16 cellular contexts compared by ENCODE assay signal in genomic region chr17:9285602-9286001, GRCh38.
A peak's percentile ranks its signal among the peaks of the same experiment; 100 is the strongest.
DNase-seq lines count a peak whose midpoint lies in the region; FAIRE-seq and TF ChIP-seq lines count a peak whose summit lies in the region.
"Had no signal": no experiment of that assay in that cellular context is flagged by ENCODE, and none has a peak within 500 bp of the region (broad histone marks: within the 10 kb centered on the region; RNA-seq: fewer than 3 reads in every experiment).

No MANE protein-coding gene starts in this region.

- H3K4me1 Mint-ChIP-seq in nephron progenitor cell, result peaks cover 26% of the 10 kb centered on the region

- peak overlapping the region; percentile 44 for H3K27ac Mint-ChIP-seq in nephron progenitor cell
- H3K27ac Mint-ChIP-seq: CD4-positive, CD25-positive, alpha-beta regulatory T cell; HFFc6 had no signal

- H3K4me3 Mint-ChIP-seq in nephron progenitor cell, result no peak overlapping the region
- H3K4me3 Mint-ChIP-seq: CD4-positive, CD25-positive, alpha-beta regulatory T cell; HFFc6 had no signal

- H3K27me3 Mint-ChIP-seq in nephron progenitor cell (ENCODE audit: low read depth, poor library complexity), result peaks cover 4% of the 10 kb centered on the region
- H3K27me3 Mint-ChIP-seq: CD4-positive, CD25-positive, alpha-beta regulatory T cell had no signal

- no peaks in the 10 kb centered on the region for H3K9me3 Mint-ChIP-seq in nephron progenitor cell
- H3K9me3 Mint-ChIP-seq: CD4-positive, CD25-positive, alpha-beta regulatory T cell had no signal

- DNase-seq in GM12892 (ENCODE audit: insufficient read length) (no peak), bronchial epithelial cell (ENCODE audit: low read depth) (peak; percentile 5), nephron progenitor cell (no peak), SIG-M5 treated with dmso at 0.1 percent for 504 hours (lab: John Stamatoyannopoulos, UW; ENCODE audit: unreplicated experiment) (no peak), pons (ENCODE audit: low spot score) (no peak), HuH-7 (ENCODE audit: low spot score) (no peak)
- DNase-seq in stimulated activated CD4-positive, alpha-beta T cell treated with anti-CD3 and anti-CD28 coated beads, Interleukin-4, amount 100 ng/mL, for 4 hours, result no peak
- DNase-seq: CD4-positive, CD25-positive, alpha-beta regulatory T cell; HFFc6; NCI-H1092; NCI-H226; NCI-H526 treated with DMSO at 0.1 percent for 48 hours had no signal

- no peaks in the 10 kb centered on the region for H3K27me3 ChIP-seq in bronchial epithelial cell (ENCODE audit: control insufficient read depth, insufficient read depth, low read length)

- H3K36me3 Mint-ChIP-seq in nephron progenitor cell (ENCODE audit: low read depth), result peaks cover 7% of the 10 kb centered on the region

- TF ChIP-seq POLR2A in GM12892 (IDR thresholded peaks at IDR 0.05; ENCODE audit: low read depth, low read length), result no peak

- no peak overlapping the region for H3K4me3 ChIP-seq in bronchial epithelial cell (ENCODE audit: low read depth, low read length)
- H3K4me3 ChIP-seq: K562, SK-N-MC had no signal

- TF ChIP-seq CTCF in bronchial epithelial cell (IDR thresholded peaks at IDR 0.05; ENCODE audit: insufficient read depth, low read length, severe bottlenecking) (no peak), nephron progenitor cell (IDR thresholded peaks at IDR 0.05) (no peak)

- FAIRE-seq in GM12892 (lab: Jason Lieb, UNC) (peak; percentile 46), bronchial epithelial cell (lab: Jason Lieb, UNC) (no peak)
- FAIRE-seq: G401.6, HTR-8/SVneo, K562 had no signal

- H3K36me3 ChIP-seq in bronchial epithelial cell (ENCODE audit: control insufficient read depth, insufficient read depth, low read length), result no peaks in the 10 kb centered on the region
